Comparison of ENCODE assay signal across 11 cellular contexts in genomic region chr16:56518435-56518834, GRCh38. TPM values are rescaled to one million over a fixed set of nuclear protein-coding genes. Genes with fewer than 3 reads are reported as not detected.
A peak's percentile ranks its signal among the peaks of the same experiment; 100 is the strongest.
DNase-seq lines count a peak whose midpoint lies in the region; ATAC-seq and TF ChIP-seq lines count a peak whose summit lies in the region.
"Had no signal": no experiment of that assay in that cellular context is flagged by ENCODE, and none has a peak within 500 bp of the region (broad histone marks: within the 10 kb centered on the region; RNA-seq: fewer than 3 reads in every experiment).

No MANE protein-coding gene starts in this region.

- no peak for TF ChIP-seq CTCF in activated CD8-positive, alpha-beta T cell treated with anti-CD3 and anti-CD28 coated beads for 36 hours (IDR thresholded peaks at IDR 0.05)
- no peak for TF ChIP-seq CTCF in fibroblast of lung (conservative IDR thresholded peaks at IDR 0.05 in 1 of 2, IDR thresholded peaks at IDR 0.05 in 1 of 2; ENCODE audit: low read depth in 1 of 2, low read length in 2 of 2)

- H3K4me1 ChIP-seq in fibroblast of lung (ENCODE audit: control insufficient read depth, extremely low read depth, insufficient read depth, low read length): peaks cover 7% of the 10 kb centered on the region

- no peaks in the 10 kb centered on the region for H3K9me3 ChIP-seq in fibroblast of lung (ENCODE audit: control insufficient read depth, insufficient read depth, low read depth, low read length)

- H3K4me3 ChIP-seq in fibroblast of lung (replicated peaks in 1 of 4; ENCODE audit: control extremely low read depth in 1 of 4, insufficient read depth in 1 of 4, low read depth in 3 of 4, low read length in 4 of 4): peak overlapping the region in 1 of 4 experiments; percentile 96

- intact Hi-C loops in activated CD4-positive, alpha-beta T cell treated with anti-CD3 and anti-CD28 coated beads for 36 hours (cut with DNase I, micrococcal nuclease): no loop called here
- intact Hi-C loops in activated CD8-positive, alpha-beta T cell treated with anti-CD3 and anti-CD28 coated beads for 36 hours (cut with micrococcal nuclease): no loop called here

- H2AFZ ChIP-seq in fibroblast of lung (ENCODE audit: low read length): no peak overlapping the region

- no peaks in the 10 kb centered on the region for H3K9me3 Mint-ChIP-seq in activated CD4-positive, alpha-beta T cell treated with anti-CD3 and anti-CD28 coated beads for 36 hours (ENCODE audit: low read depth)
- no peaks in the 10 kb centered on the region for H3K9me3 Mint-ChIP-seq in activated CD8-positive, alpha-beta T cell treated with anti-CD3 and anti-CD28 coated beads for 36 hours
- no peaks in the 10 kb centered on the region for H3K9me3 Mint-ChIP-seq in stimulated activated naive CD8-positive, alpha-beta T cell treated with anti-CD3 and anti-CD28 coated beads, Interleukin-15, amount 100 ng/mL, for 72 hours

- POLR2A ChIA-PET in activated CD4-positive, alpha-beta T cell treated with anti-CD3 and anti-CD28 coated beads for 36 hours (lab: Charles Lee): no interaction called here
- POLR2A ChIA-PET in activated CD8-positive, alpha-beta T cell treated with anti-CD3 and anti-CD28 coated beads for 36 hours (lab: Charles Lee): interaction anchor here (0.7 kb wide), 1 partner anchor 11 kb away, joined by 4 read pairs; no protein-coding TSS in a partner anchor

- no peaks in the 10 kb centered on the region for H3K27me3 Mint-ChIP-seq in activated CD4-positive, alpha-beta T cell treated with anti-CD3 and anti-CD28 coated beads for 36 hours
- no peaks in the 10 kb centered on the region for H3K27me3 Mint-ChIP-seq in activated CD8-positive, alpha-beta T cell treated with anti-CD3 and anti-CD28 coated beads for 36 hours
- H3K27me3 Mint-ChIP-seq in stimulated activated naive CD8-positive, alpha-beta T cell treated with anti-CD3 and anti-CD28 coated beads, Interleukin-15, amount 100 ng/mL, for 72 hours: no peaks in the 10 kb centered on the region

- no peak overlapping the region for H3K27ac ChIP-seq in fibroblast of lung (ENCODE audit: insufficient read depth, low read length)

- H3K36me3 ChIP-seq in fibroblast of lung (ENCODE audit: control insufficient read depth, insufficient read depth, low read length): no peaks in the 10 kb centered on the region

- H3K36me3 Mint-ChIP-seq in activated CD4-positive, alpha-beta T cell treated with anti-CD3 and anti-CD28 coated beads for 36 hours (ENCODE audit: low read depth): no peaks in the 10 kb centered on the region
- H3K36me3 Mint-ChIP-seq in activated CD8-positive, alpha-beta T cell treated with anti-CD3 and anti-CD28 coated beads for 36 hours (ENCODE audit: low read depth): no peaks in the 10 kb centered on the region

- no peak overlapping the region for H3K9ac ChIP-seq in fibroblast of lung (ENCODE audit: insufficient read depth, low read length)

- H3K27me3 ChIP-seq in fibroblast of lung (ENCODE audit: control insufficient read depth, insufficient read depth, low read length): no peaks in the 10 kb centered on the region

- peaks cover 40% of the 10 kb centered on the region for H3K4me1 Mint-ChIP-seq in activated CD4-positive, alpha-beta T cell treated with anti-CD3 and anti-CD28 coated beads for 36 hours
- peaks cover 45% of the 10 kb centered on the region for H3K4me1 Mint-ChIP-seq in activated CD8-positive, alpha-beta T cell treated with anti-CD3 and anti-CD28 coated beads for 36 hours (ENCODE audit: low read depth)
- H3K4me1 Mint-ChIP-seq in stimulated activated naive CD8-positive, alpha-beta T cell treated with anti-CD3 and anti-CD28 coated beads, Interleukin-15, amount 100 ng/mL, for 72 hours: peaks cover 59% of the 10 kb centered on the region

- CTCF ChIA-PET in activated CD4-positive, alpha-beta T cell treated with anti-CD3 and anti-CD28 coated beads for 36 hours (lab: Charles Lee): interaction anchor here (0.9 to 3.4 kb wide), 4 partner anchors 12 to 446 kb away, joined by 3 to 13 read pairs (median 4); no protein-coding TSS in a partner anchor
- CTCF ChIA-PET in activated CD8-positive, alpha-beta T cell treated with anti-CD3 and anti-CD28 coated beads for 36 hours (lab: Charles Lee): interaction anchor here (1.0 to 2.2 kb wide), 4 partner anchors 58 to 184 kb away, joined by 3 to 11 read pairs (median 7); no protein-coding TSS in a partner anchor

- no peaks in the 10 kb centered on the region for H4K20me1 ChIP-seq in fibroblast of lung (ENCODE audit: control insufficient read depth, extremely low read depth, insufficient read depth, low read length)

- DNase-seq in activated CD4-positive, alpha-beta T cell treated with anti-CD3 and anti-CD28 coated beads for 36 hours: no peak
- DNase-seq in activated CD4-positive, alpha-beta T cell treated with anti-CD3 and anti-CD28 coated beads for 48 hours: no peak
- no peak for DNase-seq in activated CD8-positive, alpha-beta T cell treated with anti-CD3 and anti-CD28 coated beads for 36 hours
- no peak for DNase-seq in fibroblast of lung (ENCODE audit: low read depth in 2 of 2)
- no peak for DNase-seq in stimulated activated naive CD8-positive, alpha-beta T cell treated with anti-CD3 and anti-CD28 coated beads, Interleukin-15, amount 100 ng/mL, for 72 hours
- no peak for DNase-seq in NCI-H1436 (lab: John Stamatoyannopoulos, UW)
- DNase-seq: NCI-H345 had no signal

- no peak overlapping the region for H3K27ac Mint-ChIP-seq in activated CD4-positive, alpha-beta T cell treated with anti-CD3 and anti-CD28 coated beads for 36 hours
- H3K27ac Mint-ChIP-seq in activated CD8-positive, alpha-beta T cell treated with anti-CD3 and anti-CD28 coated beads for 36 hours: no peak overlapping the region
- H3K27ac Mint-ChIP-seq in stimulated activated naive CD8-positive, alpha-beta T cell treated with anti-CD3 and anti-CD28 coated beads, Interleukin-15, amount 100 ng/mL, for 72 hours: no peak overlapping the region

- peak overlapping the region; percentile 79 for H3K4me3 Mint-ChIP-seq in activated CD4-positive, alpha-beta T cell treated with anti-CD3 and anti-CD28 coated beads for 36 hours
- peak overlapping the region; percentile 78 for H3K4me3 Mint-ChIP-seq in activated CD8-positive, alpha-beta T cell treated with anti-CD3 and anti-CD28 coated beads for 36 hours
- peak overlapping the region; percentile 84 to 85 for H3K4me3 Mint-ChIP-seq in stimulated activated naive CD8-positive, alpha-beta T cell treated with anti-CD3 and anti-CD28 coated beads, Interleukin-15, amount 100 ng/mL, for 72 hours

- peaks cover 1% of the 10 kb centered on the region for H3K79me2 ChIP-seq in fibroblast of lung (ENCODE audit: control insufficient read depth, insufficient read depth, low read length)

- ATAC-seq in activated CD4-positive, alpha-beta T cell treated with anti-CD3 and anti-CD28 coated beads for 36 hours: no peak
- ATAC-seq in activated CD8-positive, alpha-beta T cell treated with anti-CD3 and anti-CD28 coated beads for 36 hours: no peak
- ATAC-seq in stimulated activated naive CD8-positive, alpha-beta T cell treated with anti-CD3 and anti-CD28 coated beads, Interleukin-15, amount 100 ng/mL, for 72 hours: no peak
- ATAC-seq in GM18520 (IDR thresholded peaks at IDR 0.05; ENCODE audit: unreplicated experiment) (no peak), GM21367 (IDR thresholded peaks at IDR 0.05; ENCODE audit: unreplicated experiment) (no peak)

- peak overlapping the region; percentile 32 for H3K4me2 ChIP-seq in fibroblast of lung (ENCODE audit: extremely low read depth, insufficient read depth, low read length)

RNA-seq across cellular contexts. Expression of gene BBS2, which starts 1.4 kb away (rescaled TPM):
- 10 to 100 TPM; 15.4 to 23.2 TPM for total RNA-seq in activated CD4-positive, alpha-beta T cell treated with anti-CD3 and anti-CD28 coated beads for 36 hours
- 10 to 100 TPM; 16.1 to 17.6 TPM for total RNA-seq in activated CD8-positive, alpha-beta T cell treated with anti-CD3 and anti-CD28 coated beads for 36 hours
- total RNA-seq in fibroblast of lung: 76.3 and 84.9 TPM in 2 replicates
- 42.5 and 59.9 TPM in 2 replicates for polyA plus RNA-seq in fibroblast of lung
- polyA plus RNA-seq in fibroblast of lung (2012): 20.5 and 32.1 TPM in 2 replicates
- polyA minus RNA-seq in fibroblast of lung (ENCODE audit: low replicate concordance): 41.8 and 58.3 TPM in 2 replicates

RNA-seq across cellular contexts. Expression of gene MT4, which starts 46.4 kb away (rescaled TPM):
- not detected for total RNA-seq in activated CD4-positive, alpha-beta T cell treated with anti-CD3 and anti-CD28 coated beads for 36 hours
- not detected for total RNA-seq in activated CD8-positive, alpha-beta T cell treated with anti-CD3 and anti-CD28 coated beads for 36 hours
- not detected in 2 replicates for total RNA-seq in fibroblast of lung
- polyA plus RNA-seq in fibroblast of lung: not detected in 2 replicates
- not detected in 2 replicates for polyA plus RNA-seq in fibroblast of lung (2012)
- not detected in 2 replicates for polyA minus RNA-seq in fibroblast of lung (ENCODE audit: low replicate concordance)
- total RNA-seq: liver had no signal
- polyA plus RNA-seq: AG04450, liver had no signal
